In genomic region chr7:126449621-126450268, GRCh38 we compare ENCODE assay signal across 16 cellular contexts.
DNase-seq lines count a peak whose midpoint lies in the region; ATAC-seq and TF ChIP-seq lines count a peak whose summit lies in the region.
"Had no signal": no experiment of that assay in that cellular context is flagged by ENCODE, and none has a peak within 500 bp of the region (broad histone marks: within the 10 kb centered on the region; RNA-seq: fewer than 3 reads in every experiment).

No MANE protein-coding gene starts in this region.

- no peak for TF ChIP-seq EP300 in ovary (IDR thresholded peaks at IDR 0.05)

- H3K4me3 ChIP-seq in ovary = no peak overlapping the region
- H3K4me3 ChIP-seq: BLaER1 had no signal

- H3K9me3 ChIP-seq in ovary = no peaks in the 10 kb centered on the region
- H3K9me3 ChIP-seq: BLaER1 had no signal

- TF ChIP-seq CTCF in ovary (IDR thresholded peaks at IDR 0.05) = no peak

- CTCF ChIA-PET in activated naive CD4-positive, alpha-beta T cell treated with anti-CD3 and anti-CD28 coated beads, Interleukin-2, amount 10 ng/mL, durations not matched to agents 7 days and 5 days (lab: Charles Lee) = no interaction called here

- ATAC-seq in GM18519 (IDR thresholded peaks at IDR 0.05; ENCODE audit: low FRiP score, unreplicated experiment) (peak; percentile 9), GM21526 (IDR thresholded peaks at IDR 0.05; ENCODE audit: low FRiP score, unreplicated experiment) (peak; percentile 26), HG03095 (IDR thresholded peaks at IDR 0.05; ENCODE audit: unreplicated experiment) (peak; percentile 6)
- ATAC-seq: sciatic nerve, T-cell had no signal

- H3K27me3 Mint-ChIP-seq in activated naive CD4-positive, alpha-beta T cell treated with anti-CD3 and anti-CD28 coated beads, Interleukin-2, amount 10 ng/mL, durations not matched to agents 7 days and 5 days = no peaks in the 10 kb centered on the region
- H3K27me3 Mint-ChIP-seq: T-cell had no signal

- 45 to 55% (median 54%) methylated on average over 3 of the region's 3 CpGs for WGBS in ovary, 3 donors

- H3K27me3 ChIP-seq in ovary = no peaks in the 10 kb centered on the region
- H3K27me3 ChIP-seq: BLaER1 had no signal

- no peak for TF ChIP-seq POLR2A in ovary (IDR thresholded peaks at IDR 0.05)

- no peak overlapping the region for H3K27ac ChIP-seq in ovary
- H3K27ac ChIP-seq: BLaER1 had no signal

- no peaks in the 10 kb centered on the region for H3K4me1 Mint-ChIP-seq in activated naive CD4-positive, alpha-beta T cell treated with anti-CD3 and anti-CD28 coated beads, Interleukin-2, amount 10 ng/mL, durations not matched to agents 7 days and 5 days
- H3K4me1 Mint-ChIP-seq: T-cell had no signal

- H3K4me3 Mint-ChIP-seq in activated naive CD4-positive, alpha-beta T cell treated with anti-CD3 and anti-CD28 coated beads, Interleukin-2, amount 10 ng/mL, durations not matched to agents 7 days and 5 days = no peak overlapping the region
- H3K4me3 Mint-ChIP-seq: T-cell had no signal

- H3K4me1 ChIP-seq in ovary (ENCODE audit: insufficient read depth) = no peaks in the 10 kb centered on the region

- intact Hi-C loops in ovary (cut with DNase I) = no loop called here

- no peaks in the 10 kb centered on the region for H3K36me3 ChIP-seq in ovary
- H3K36me3 ChIP-seq: BLaER1 had no signal

- no peaks in the 10 kb centered on the region for H3K9me3 Mint-ChIP-seq in activated naive CD4-positive, alpha-beta T cell treated with anti-CD3 and anti-CD28 coated beads, Interleukin-2, amount 10 ng/mL, durations not matched to agents 7 days and 5 days

- no peak overlapping the region for H3K27ac Mint-ChIP-seq in activated naive CD4-positive, alpha-beta T cell treated with anti-CD3 and anti-CD28 coated beads, Interleukin-2, amount 10 ng/mL, durations not matched to agents 7 days and 5 days
- H3K27ac Mint-ChIP-seq: T-cell had no signal

- no peaks in the 10 kb centered on the region for H3K36me3 Mint-ChIP-seq in activated naive CD4-positive, alpha-beta T cell treated with anti-CD3 and anti-CD28 coated beads, Interleukin-2, amount 10 ng/mL, durations not matched to agents 7 days and 5 days
- H3K36me3 Mint-ChIP-seq: T-cell had no signal

- DNase-seq in SW480 (ENCODE audit: low spot score) = peak; percentile 13
- DNase-seq in ovary = no peak
- no peak for DNase-seq in activated gamma-delta T cell (lab: John Stamatoyannopoulos, UW)
- no peak for DNase-seq in activated naive CD4-positive, alpha-beta T cell treated with anti-CD3 and anti-CD28 coated beads, Interleukin-2, amount 10 ng/mL, durations not matched to agents 7 days and 5 days
- DNase-seq in stimulated activated CD4-positive, alpha-beta T cell treated with anti-CD3 and anti-CD28 coated beads, Interleukin-4, amount 100 ng/mL, for 4 hours = no peak
- DNase-seq: amniotic stem cell, hippocampal formation, KG1, midbrain, NCI-H748 treated with DMSO at 0.1 percent for 48 hours, T-cell had no signal
